ENCODE assay signal across 8 cellular contexts in the genomic region with DNA sequence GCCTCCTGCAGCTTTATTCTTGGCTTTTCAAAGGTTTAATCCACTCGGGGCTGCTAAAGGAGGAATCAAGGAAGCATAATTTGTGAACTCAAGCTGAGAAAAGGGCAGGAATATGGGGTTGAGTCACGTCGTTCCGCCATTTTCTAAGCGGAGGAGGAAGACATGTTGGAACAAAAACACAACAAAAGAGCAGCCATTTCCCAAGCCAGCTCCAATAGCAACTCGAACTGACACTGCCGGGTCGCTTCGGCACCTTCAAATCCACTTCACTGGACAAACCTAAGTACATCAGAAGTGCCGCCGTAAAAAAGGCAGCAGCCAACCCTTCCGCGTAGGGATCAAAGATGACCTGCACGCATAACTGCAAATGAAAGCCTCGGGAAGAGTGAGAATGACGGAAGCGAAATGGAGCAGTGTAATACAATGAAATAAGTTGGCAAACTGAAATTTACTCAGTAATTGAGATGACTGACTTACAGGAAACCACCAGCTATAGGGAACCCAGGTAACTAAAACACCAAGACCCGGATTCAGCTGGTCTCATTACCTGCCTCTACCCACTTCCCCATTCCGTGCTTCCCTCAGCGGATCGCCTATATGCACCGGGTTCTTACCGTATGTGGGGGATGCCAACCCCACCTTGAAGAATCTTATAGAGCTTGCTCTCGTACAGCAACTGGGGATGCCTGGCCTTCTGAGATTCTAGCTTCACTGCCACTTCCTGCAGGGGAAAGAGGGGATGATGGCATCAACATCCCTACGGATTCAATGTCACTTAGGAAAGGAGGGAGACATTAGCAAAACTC. TPM values are rescaled to one million over a fixed set of nuclear protein-coding genes. Genes with fewer than 3 reads are reported as not detected.
A peak's percentile ranks its signal among the peaks of the same experiment; 100 is the strongest.
DNase-seq lines count a peak whose midpoint lies in the region; FAIRE-seq and TF ChIP-seq lines count a peak whose summit lies in the region.

No MANE protein-coding gene starts in this region.

- H3K27me3 ChIP-seq in HUES48 (ENCODE audit: control insufficient read depth, insufficient read depth, low read length) = no peaks in the 10 kb centered on the region
- H3K27me3 ChIP-seq in skeletal muscle tissue (ENCODE audit: control insufficient read depth in 3 of 3, insufficient read depth in 3 of 3, low read length in 3 of 3) = no peaks in the 10 kb centered on the region

- H3K4me3 ChIP-seq in HUES48 (ENCODE audit: low read depth, low read length) (peak overlapping the region; percentile 100), skeletal muscle tissue (ENCODE audit: low read length in 3 of 3) (peak overlapping the region; percentile 76 to 100 (median 99))

- POLR2A ChIA-PET in RWPE1 (lab: Yijun Ruan, JAX; ENCODE audit: low non-redundant PET) = interaction anchor here (0.5 to 0.6 kb wide), 2 partner anchors 107 to 195 kb away, joined by 3 read pairs; no protein-coding TSS in a partner anchor

- FAIRE-seq in GM19239 (lab: Jason Lieb, UNC) = peak; percentile 71

- peak overlapping the region; percentile 96 for H3K9ac ChIP-seq in HUES48 (ENCODE audit: low read depth, low read length)
- peak overlapping the region; percentile 94 to 100 (median 100) for H3K9ac ChIP-seq in skeletal muscle tissue (ENCODE audit: low read depth in 1 of 3, low read length in 3 of 3)

- peak overlapping the region; percentile 97 to 98 for H3K4me3 Mint-ChIP-seq in CD14-positive monocyte

- CTCF ChIA-PET in RWPE1 (lab: Yijun Ruan, JAX) = interaction anchor here (0.5 to 1.0 kb wide), 4 partner anchors 10 to 110 kb away, joined by 3 to 4 read pairs (median 4); no protein-coding TSS in a partner anchor

- DNase-seq in CD14-positive monocyte (ENCODE audit: low spot score) = peak; percentile 50
- peak; percentile 28 for DNase-seq in GM19239 (ENCODE audit: insufficient read length, low spot score)
- DNase-seq in RWPE1 (ENCODE audit: low spot score) = peak; percentile 54
- peak; percentile 21 for DNase-seq in iPS-NIHi11 (ENCODE audit: low spot score)
- DNase-seq in T1000 (lab: John Stamatoyannopoulos, UW) = no peak

- peaks cover 0 to 6% (median 0%) of the 10 kb centered on the region in 7 donors for H3K9me3 Mint-ChIP-seq in CD14-positive monocyte

- intact Hi-C loops in CD14-positive monocyte (cut with micrococcal nuclease) = loop anchor here in 1 of 2 donors (5.0 kb wide), 1 partner anchor 37 kb away; no protein-coding TSS in a partner anchor

- H3K27ac ChIP-seq in HUES48 (ENCODE audit: low read depth, low read length) (peak overlapping the region; percentile 100), RWPE1 (peak overlapping the region; percentile 95), angular gyrus (ENCODE audit: low read depth, low read length) (peak overlapping the region; percentile 96), skeletal muscle tissue (ENCODE audit: low read depth, low read length) (peak overlapping the region; percentile 96)

- peaks cover 39 to 46% of the 10 kb centered on the region in 2 donors for H3K36me3 Mint-ChIP-seq in CD14-positive monocyte

- peaks cover 24% of the 10 kb centered on the region for H3K4me1 Mint-ChIP-seq in CD14-positive monocyte

- H3K36me3 ChIP-seq in HUES48 (ENCODE audit: control insufficient read depth, insufficient read depth, low read length) (peaks cover 45% of the 10 kb centered on the region), skeletal muscle tissue (ENCODE audit: control insufficient read depth in 3 of 3, insufficient read depth in 3 of 3, low read length in 3 of 3) (peaks cover 4 to 18% (median 14%) of the 10 kb centered on the region in 3 donors)

- H3K27me3 Mint-ChIP-seq in CD14-positive monocyte (ENCODE audit: low read depth in 3 of 3) = peaks cover 0 to 2% (median 0%) of the 10 kb centered on the region in 3 donors

- peaks cover 24% of the 10 kb centered on the region for H3K4me1 ChIP-seq in HUES48 (ENCODE audit: control insufficient read depth, insufficient read depth, low read length)
- peaks cover 33 to 45% (median 34%) of the 10 kb centered on the region in 3 donors for H3K4me1 ChIP-seq in skeletal muscle tissue (ENCODE audit: control insufficient read depth in 3 of 3, insufficient read depth in 3 of 3, low read length in 3 of 3)

- TF ChIP-seq CTCF in CD14-positive monocyte (IDR thresholded peaks at IDR 0.05) = no peak
- no peak for TF ChIP-seq CTCF in RWPE1 (conservative IDR thresholded peaks at IDR 0.05; ENCODE audit: low read depth)

- peak overlapping the region; percentile 99 to 100 (median 99) for H3K27ac Mint-ChIP-seq in CD14-positive monocyte

- no peaks in the 10 kb centered on the region for H3K9me3 ChIP-seq in HUES48 (ENCODE audit: control insufficient read depth, insufficient read depth, low read length)
- no peaks in the 10 kb centered on the region for H3K9me3 ChIP-seq in skeletal muscle tissue (ENCODE audit: control insufficient read depth in 3 of 3, low read length in 3 of 3)

RNA-seq across cellular contexts. Expression of gene CSNK1A1, which starts 1.6 kb away (rescaled TPM):
- 100 to 1,000 TPM; 103 to 131 TPM for polyA plus RNA-seq in CD14-positive monocyte
- 161 TPM for total RNA-seq in skeletal muscle tissue

RNA-seq across cellular contexts. Expression of gene ARHGEF37, which starts 31.6 kb away (rescaled TPM):
- not detected for polyA plus RNA-seq in CD14-positive monocyte
- total RNA-seq in skeletal muscle tissue = 2.1 TPM
